8 cellular contexts compared by ENCODE assay signal in genomic region chr2:18520605-18521031, GRCh38. TPM values are rescaled to one million over a fixed set of nuclear protein-coding genes. Genes with fewer than 3 reads are reported as not detected.
A peak's percentile ranks its signal among the peaks of the same experiment; 100 is the strongest.
DNase-seq lines count a peak whose midpoint lies in the region; ATAC-seq and TF ChIP-seq lines count a peak whose summit lies in the region.

No MANE protein-coding gene starts in this region.

- peak overlapping the region; percentile 70 to 84 for H3K27ac ChIP-seq in right atrium auricular region

- peaks cover 0 to 41% of the 10 kb centered on the region in 2 donors for H3K4me1 ChIP-seq in right atrium auricular region

- H3K36me3 ChIP-seq in right atrium auricular region, result no peaks in the 10 kb centered on the region

- H3K4me3 ChIP-seq in right atrium auricular region, result no peak overlapping the region

- ATAC-seq in HG02588 (IDR thresholded peaks at IDR 0.05; ENCODE audit: unreplicated experiment) (peak; percentile 80), GM18517 (IDR thresholded peaks at IDR 0.05; ENCODE audit: unreplicated experiment) (no peak)

- H3K27me3 ChIP-seq in right atrium auricular region, result no peaks in the 10 kb centered on the region

- DNase-seq in NCI-H128 (lab: John Stamatoyannopoulos, UW; ENCODE audit: unreplicated experiment), result peak; percentile 26
- peak; percentile 30 to 70 (median 52) for DNase-seq in T-helper 1 cell
- DNase-seq in amniotic stem cell (lab: John Stamatoyannopoulos, UW), result peak; percentile 48
- DNase-seq in right atrium auricular region (ENCODE audit: low spot score), result peak; percentile 95
- peak; percentile 87 for DNase-seq in retina

- H3K9me3 ChIP-seq in right atrium auricular region, result no peaks in the 10 kb centered on the region

- TF ChIP-seq CTCF in GM12873 (IDR thresholded peaks at IDR 0.05; ENCODE audit: insufficient read depth, low read depth, low read length, missing control alignments) (peak; percentile 94), right atrium auricular region (IDR thresholded peaks at IDR 0.05) (peak; percentile 71 to 90)

RNA-seq across cellular contexts. Expression of gene RDH14, which starts 39.8 kb away (rescaled TPM):
- 10 to 100 TPM; 45.0 to 67.5 TPM for total RNA-seq in right atrium auricular region

Comparison
In these comparisons a context has a peak if more than half of its experiments do, and no peak if none do; other contexts are left out.
1. DNase-seq: peak in every context shown above with its lines; median percentile 95 in right atrium auricular region; 87 in retina; 52 in T-helper 1 cell; 48 in amniotic stem cell; 26 in NCI-H128.